8 cellular contexts compared by ENCODE assay signal in genomic region chr4:77734928-77735327, GRCh38.
DNase-seq lines count a peak whose midpoint lies in the region; ATAC-seq and TF ChIP-seq lines count a peak whose summit lies in the region.

No MANE protein-coding gene starts in this region.

- ATAC-seq in GM19395 (IDR thresholded peaks at IDR 0.05; ENCODE audit: unreplicated experiment) (peak; percentile 98), HG03175 (IDR thresholded peaks at IDR 0.05; ENCODE audit: unreplicated experiment) (peak; percentile 90)

- intact Hi-C loops in Calu3 (cut with micrococcal nuclease; ENCODE audit: unreplicated experiment), result loop anchor here (10.0 kb wide), 1 partner anchor 150 kb away; no protein-coding TSS in a partner anchor
- intact Hi-C loops in transverse colon (cut with DNase I; ENCODE audit: low total_unique reads), result no loop called here
- intact Hi-C loops in vagina (cut with DNase I), result no loop called here

- peaks cover 0 to 12% (median 0%) of the 10 kb centered on the region in 4 donors for H3K36me3 ChIP-seq in transverse colon
- peaks cover 0 to 6% of the 10 kb centered on the region in 2 donors for H3K36me3 ChIP-seq in vagina

- peak; percentile 8 for DNase-seq in Calu3
- DNase-seq in SW480 (ENCODE audit: low spot score), result peak; percentile 50
- DNase-seq in fibroblast of mammary gland (ENCODE audit: low read depth), result peak; percentile 63
- DNase-seq in transverse colon, result peak; percentile 10
- no peak for DNase-seq in D341Med (ENCODE audit: low spot score)
- no peak for DNase-seq in vagina (ENCODE audit: extremely low spot score in 2 of 2)

- in situ Hi-C loops in transverse colon (cut with MboI; ENCODE audit: low pct_ligation_motif_present in 1 of 4, low pct_unique_long_range_greater_than_20kb in 1 of 4, low sequenced_read_pairs in 3 of 4), result no loop called here

- TF ChIP-seq CTCF in Calu3 (IDR thresholded peaks at IDR 0.05; ENCODE audit: unreplicated experiment), result no peak
- no peak for TF ChIP-seq CTCF in fibroblast of mammary gland (conservative IDR thresholded peaks at IDR 0.05; ENCODE audit: control insufficient read depth, insufficient read depth, low read depth, low read length)
- TF ChIP-seq CTCF in transverse colon (IDR thresholded peaks at IDR 0.05), result no peak
- TF ChIP-seq CTCF in vagina (IDR thresholded peaks at IDR 0.05), result no peak

- no peaks in the 10 kb centered on the region for H3K9me3 Mint-ChIP-seq in Calu3 (ENCODE audit: low read depth, unreplicated experiment)

- H3K27ac Mint-ChIP-seq in Calu3 (ENCODE audit: unreplicated experiment), result peak overlapping the region; percentile 38

- H3K4me3 ChIP-seq in fibroblast of mammary gland (ENCODE audit: control insufficient read depth, low read depth, low read length) (no peak overlapping the region), transverse colon (no peak overlapping the region), vagina (no peak overlapping the region)

- H3K36me3 Mint-ChIP-seq in Calu3 (ENCODE audit: insufficient read depth, unreplicated experiment), result no peaks in the 10 kb centered on the region

- no peak overlapping the region for H3K27ac ChIP-seq in transverse colon
- no peak overlapping the region for H3K27ac ChIP-seq in vagina

- H3K4me1 Mint-ChIP-seq in Calu3 (ENCODE audit: low read depth, unreplicated experiment), result peaks cover 9% of the 10 kb centered on the region

- WGBS in transverse colon (ENCODE audit: low coverage in 1 of 2), 2 donors, result 52 to 57% methylated on average over 4 of the region's 4 CpGs

- CTCF ChIA-PET in Calu3 (lab: Charles Lee), result no interaction called here

- H3K4me3 Mint-ChIP-seq in Calu3 (ENCODE audit: low read depth, unreplicated experiment), result peak overlapping the region; percentile 49

- no peak for TF ChIP-seq EP300 in transverse colon (IDR thresholded peaks at IDR 0.05; ENCODE audit: low read depth)

- H3K27me3 Mint-ChIP-seq in Calu3 (ENCODE audit: unreplicated experiment), result no peaks in the 10 kb centered on the region

- H3K4me1 ChIP-seq in transverse colon, result peaks cover 0 to 3% (median 1%) of the 10 kb centered on the region in 4 donors
- no peaks in the 10 kb centered on the region for H3K4me1 ChIP-seq in vagina

- TF ChIP-seq POLR2A in transverse colon (IDR thresholded peaks at IDR 0.05) (no peak), vagina (IDR thresholded peaks at IDR 0.05) (no peak)

- no TSS peak for BruUV-seq in Calu3 (replicated peaks; lab: Mats Ljungman, UMichigan)

- H3K27me3 ChIP-seq in transverse colon (no peaks in the 10 kb centered on the region), vagina (no peaks in the 10 kb centered on the region)

- H3K9me3 ChIP-seq in transverse colon (no peaks in the 10 kb centered on the region), vagina (no peaks in the 10 kb centered on the region)

Comparison
In these comparisons a context has a peak if more than half of its experiments do, and no peak if none do; other contexts are left out.
1. DNase-seq: peak in Calu3 (single experiment), SW480 (single experiment), fibroblast of mammary gland (single experiment) and transverse colon (single experiment); none in D341Med (single experiment) and vagina (0 of 2).